ENCODE assay signal across 8 cellular contexts in the genomic region with DNA sequence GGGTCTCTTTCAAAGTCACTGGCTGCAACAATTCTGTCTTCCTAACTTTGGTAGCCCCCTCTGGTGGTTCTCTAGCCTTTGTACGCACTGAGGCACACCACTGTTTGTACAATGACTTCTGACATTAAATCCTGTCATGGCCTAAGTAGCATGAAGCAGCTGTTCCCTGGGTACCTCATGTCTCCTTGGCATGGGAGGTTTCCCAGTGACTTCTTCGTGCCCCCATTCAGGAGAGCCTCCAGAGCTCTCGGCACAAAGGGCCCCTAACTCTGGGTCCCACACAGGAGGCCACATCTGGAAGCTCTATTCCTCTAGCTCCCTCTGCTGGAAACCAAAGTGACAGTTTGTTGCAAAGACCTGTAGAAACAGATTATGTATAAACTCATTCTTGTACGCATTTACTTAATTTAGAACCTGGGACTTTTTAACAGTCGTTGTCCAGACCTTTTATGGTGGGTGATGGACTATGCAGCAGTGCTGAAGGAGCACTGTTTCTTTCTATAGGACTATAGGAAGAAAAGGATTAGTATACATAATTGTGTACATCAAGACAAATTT. TPM values are rescaled to one million over a fixed set of nuclear protein-coding genes. Genes with fewer than 3 reads are reported as not detected.
DNase-seq lines count a peak whose midpoint lies in the region; ATAC-seq, FAIRE-seq and TF ChIP-seq lines count a peak whose summit lies in the region.

No MANE protein-coding gene starts in this region.

- peak in 55 of 56 donors; percentile 47 to 80 (median 68) for TF ChIP-seq CTCF in dorsolateral prefrontal cortex (IDR thresholded peaks at IDR 0.05 in 54 of 56, conservative IDR thresholded peaks at IDR 0.05 in 2 of 56; ENCODE audit: low read depth in 1 of 56, partially characterized antibody in 56 of 56)
- TF ChIP-seq CTCF in right lobe of liver (IDR thresholded peaks at IDR 0.05), result peak; percentile 50 to 75 (median 63)
- TF ChIP-seq CTCF in thyroid gland (IDR thresholded peaks at IDR 0.05), result peak in 5 of 6 experiments; percentile 14 to 65 (median 40)

- no peak overlapping the region for H3K4me3 ChIP-seq in dorsolateral prefrontal cortex
- H3K4me3 ChIP-seq in right lobe of liver, result no peak overlapping the region
- no peak overlapping the region for H3K4me3 ChIP-seq in thyroid gland (replicated peaks in 1 of 3)

- no peaks in the 10 kb centered on the region for H3K4me1 ChIP-seq in right lobe of liver
- no peaks in the 10 kb centered on the region for H3K4me1 ChIP-seq in thyroid gland

- H3K27me3 ChIP-seq in dorsolateral prefrontal cortex, result no peaks in the 10 kb centered on the region
- no peaks in the 10 kb centered on the region for H3K27me3 ChIP-seq in right lobe of liver
- no peaks in the 10 kb centered on the region for H3K27me3 ChIP-seq in thyroid gland

- TF ChIP-seq POLR2A in right lobe of liver (IDR thresholded peaks at IDR 0.05) (no peak), thyroid gland (IDR thresholded peaks at IDR 0.05) (no peak)

- WGBS in right lobe of liver (ENCODE audit: insufficient coverage, low coverage, low lambda C conversion rate, missing lambda C conversion rate), result 18% methylated on average over 5 of the region's 5 CpGs
- 33 to 39% methylated on average over 4 to 5 of the region's 5 CpGs for WGBS in thyroid gland, 2 donors

- DNase-seq in COLO829 (ENCODE audit: low spot score) (peak; percentile 53), GM19238 (ENCODE audit: insufficient read length, low spot score) (peak; percentile 32), NCI-H2081 (lab: John Stamatoyannopoulos, UW) (peak; percentile 57 to 80), dorsolateral prefrontal cortex (no peak), right lobe of liver (peak in 1 of 3 donors; percentile 19), thyroid gland (no peak)

- H3K36me3 ChIP-seq in right lobe of liver (peaks cover 0 to 17% (median 0%) of the 10 kb centered on the region in 4 donors), thyroid gland (peaks cover 8% of the 10 kb centered on the region in 2 donors)

- H3K27ac ChIP-seq in dorsolateral prefrontal cortex (no peak overlapping the region), right lobe of liver (no peak overlapping the region), thyroid gland (no peak overlapping the region)

- H3K9me3 ChIP-seq in right lobe of liver (no peaks in the 10 kb centered on the region), thyroid gland (no peaks in the 10 kb centered on the region)

- peak; percentile 89 for ATAC-seq in HG03103 (IDR thresholded peaks at IDR 0.05; ENCODE audit: low read depth, unreplicated experiment)
- peak; percentile 74 to 87 (median 74) for ATAC-seq in right lobe of liver

- intact Hi-C loops in dorsolateral prefrontal cortex (cut with DNase I) (loop anchor here (5.0 kb wide), 1 partner anchor 363 kb away; no protein-coding TSS in a partner anchor), right lobe of liver (cut with DNase I) (no loop called here), thyroid gland (cut with DNase I) (no loop called here)

- peak; percentile 85 for FAIRE-seq in TTC549 (lab: Jason Lieb, UNC)

RNA-seq across cellular contexts. Expression of a gene that starts 13.4 kb away (rescaled TPM):
- 10 to 100 TPM in 39 of 120 experiments, 1 to 10 TPM in 81; 5.9 to 16.2 (median 9.2) TPM for total RNA-seq in dorsolateral prefrontal cortex
- 1 to 10 TPM; 2.0 to 3.9 (median 2.4) TPM for total RNA-seq in right lobe of liver
- 10 to 100 TPM in 2 of 4 donors, 1 to 10 TPM in 2; 9.4 to 13.4 (median 11.4) TPM for total RNA-seq in thyroid gland

RNA-seq across cellular contexts. Expression of a gene that starts 13.6 kb away (rescaled TPM):
- total RNA-seq in dorsolateral prefrontal cortex, result 10 to 100 TPM; 10.1 to 38.0 (median 24.6) TPM
- total RNA-seq in right lobe of liver, result 10 to 100 TPM in 3 of 6 experiments, 1 to 10 TPM in 3; 7.9 to 19.2 (median 10.3) TPM
- 10 to 100 TPM; 25.2 to 31.7 (median 27.1) TPM for total RNA-seq in thyroid gland

Comparison
In these comparisons a context has a peak if more than half of its experiments do, and no peak if none do; other contexts are left out.
1. DNase-seq: peak in COLO829 (single experiment), GM19238 (single experiment) and NCI-H2081 (2 of 2); none in dorsolateral prefrontal cortex (0 of 10) and thyroid gland (0 of 2).
2. intact Hi-C loops: an anchor here in dorsolateral prefrontal cortex (5.0 kb wide); none called in right lobe of liver and thyroid gland.
3. Peak in every context shown above with its lines, with median percentiles within 50 percentile points of each other: CTCF ChIP-seq.